Comparison of ENCODE assay signal across 8 cellular contexts in the genomic region with DNA sequence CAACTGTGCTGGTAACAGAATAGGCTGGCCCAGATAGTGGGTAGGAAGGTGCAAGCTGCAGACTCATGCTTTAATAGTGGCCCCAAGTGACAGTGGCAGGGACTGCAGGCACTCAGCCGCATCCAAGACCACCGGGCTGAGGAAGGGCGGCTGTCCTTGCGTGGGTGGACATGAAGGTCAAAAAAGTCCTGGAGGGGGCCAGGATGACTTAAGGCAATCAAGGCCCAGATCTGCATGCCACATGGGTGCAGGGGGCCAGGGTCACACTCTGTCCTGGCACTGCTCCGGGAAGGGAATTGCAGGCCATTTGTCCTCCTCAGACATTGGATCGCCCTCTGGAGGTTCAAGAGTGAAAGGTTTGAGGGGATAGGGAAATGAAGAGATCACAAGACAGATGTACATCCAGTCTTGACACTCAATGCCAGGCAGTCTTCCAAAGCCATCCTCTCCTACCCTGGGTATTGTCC. TPM values are rescaled to one million over a fixed set of nuclear protein-coding genes. Genes with fewer than 3 reads are reported as not detected.
DNase-seq lines count a peak whose midpoint lies in the region; ATAC-seq and TF ChIP-seq lines count a peak whose summit lies in the region.

No MANE protein-coding gene starts in this region.

- peak; percentile 82 for ATAC-seq in GM21723 (IDR thresholded peaks at IDR 0.05; ENCODE audit: unreplicated experiment)

- peak overlapping the region; percentile 77 for H2AFZ ChIP-seq in SU-DHL-6 (ENCODE audit: low read depth, low read length, severe bottlenecking)

- peaks cover 3% of the 10 kb centered on the region for H3K9me3 Mint-ChIP-seq in neural crest cell

- H3K27ac ChIP-seq in SU-DHL-6 (ENCODE audit: low read depth, low read length) (no peak overlapping the region), esophagus squamous epithelium (no peak overlapping the region), sigmoid colon (no peak overlapping the region)

- no peaks in the 10 kb centered on the region for H3K9me3 ChIP-seq in SU-DHL-6 (ENCODE audit: insufficient read depth, low read length)
- no peaks in the 10 kb centered on the region for H3K9me3 ChIP-seq in esophagus squamous epithelium
- H3K9me3 ChIP-seq in sigmoid colon = no peaks in the 10 kb centered on the region

- TF ChIP-seq POLR2A in esophagus squamous epithelium (IDR thresholded peaks at IDR 0.05) (no peak), sigmoid colon (IDR thresholded peaks at IDR 0.05) (no peak)

- H3K4me1 ChIP-seq in esophagus squamous epithelium (peaks cover 0 to 12% (median 3%) of the 10 kb centered on the region in 3 donors), sigmoid colon (peaks cover 0 to 10% (median 3%) of the 10 kb centered on the region in 4 donors)

- DNase-seq in NCI-H748 (lab: John Stamatoyannopoulos, UW; ENCODE audit: unreplicated experiment) = peak; percentile 25
- no peak for DNase-seq in NCI-H748 treated with DMSO at 0.1 percent for 48 hours (lab: John Stamatoyannopoulos, UW)
- peak; percentile 79 for DNase-seq in HT-29 (ENCODE audit: low spot score)
- no peak for DNase-seq in esophagus squamous epithelium (lab: John Stamatoyannopoulos, UW)
- peak; percentile 5 for DNase-seq in neural crest cell (ENCODE audit: low read depth, low spot score)
- no peak for DNase-seq in sigmoid colon

- no peak overlapping the region for H3K4me3 ChIP-seq in SU-DHL-6 (ENCODE audit: insufficient read depth, low read length, poor library complexity, severe bottlenecking)
- no peak overlapping the region for H3K4me3 ChIP-seq in esophagus squamous epithelium
- H3K4me3 ChIP-seq in sigmoid colon = no peak overlapping the region

- intact Hi-C loops in esophagus squamous epithelium (cut with DNase I) = no loop called here
- intact Hi-C loops in sigmoid colon (cut with DNase I) = no loop called here

- H3K4me2 ChIP-seq in SU-DHL-6 (ENCODE audit: low read depth, low read length, poor library complexity, severe bottlenecking) = peak overlapping the region; percentile 39

- TF ChIP-seq EP300 in sigmoid colon (IDR thresholded peaks at IDR 0.05) = no peak

- H3F3A ChIP-seq in SU-DHL-6 (ENCODE audit: insufficient read depth) = no peaks in the 10 kb centered on the region

- TF ChIP-seq CTCF in SU-DHL-6 (IDR thresholded peaks at IDR 0.05; ENCODE audit: insufficient read depth, low read length, poor library complexity, severe bottlenecking) (peak; percentile 82), esophagus squamous epithelium (IDR thresholded peaks at IDR 0.05) (peak in 4 of 6 experiments; percentile 33 to 78 (median 70)), neural crest cell (conservative IDR thresholded peaks at IDR 0.05) (peak; percentile 63), sigmoid colon (IDR thresholded peaks at IDR 0.05) (peak in 2 of 4 experiments; percentile 17 to 56)

- H3K4me3 Mint-ChIP-seq in neural crest cell = no peak overlapping the region

- no peaks in the 10 kb centered on the region for H3K27me3 ChIP-seq in SU-DHL-6 (ENCODE audit: low read length)
- no peaks in the 10 kb centered on the region for H3K27me3 ChIP-seq in esophagus squamous epithelium
- H3K27me3 ChIP-seq in sigmoid colon = no peaks in the 10 kb centered on the region

- H3K36me3 ChIP-seq in SU-DHL-6 (ENCODE audit: low read length) = no peaks in the 10 kb centered on the region
- H3K36me3 ChIP-seq in esophagus squamous epithelium = peaks cover 0 to 33% (median 0%) of the 10 kb centered on the region in 3 donors
- peaks cover 0 to 37% (median 8%) of the 10 kb centered on the region in 4 donors for H3K36me3 ChIP-seq in sigmoid colon

- H3K9me2 ChIP-seq in SU-DHL-6 (replicated peaks; ENCODE audit: insufficient read depth, low read length) = no peaks in the 10 kb centered on the region

- H4K20me1 ChIP-seq in SU-DHL-6 (ENCODE audit: low read depth, low read length) = no peaks in the 10 kb centered on the region

- H3K27me3 Mint-ChIP-seq in neural crest cell (ENCODE audit: low read depth) = no peaks in the 10 kb centered on the region

- H3K27ac Mint-ChIP-seq in neural crest cell (ENCODE audit: unreplicated experiment) = no peak overlapping the region

- 33 to 43% methylated on average over 1 to 6 of the region's 6 CpGs for WGBS in esophagus squamous epithelium, 2 donors
- 23 to 29% methylated on average over 6 of the region's 6 CpGs for WGBS in sigmoid colon, 2 donors

- H3K36me3 Mint-ChIP-seq in neural crest cell (ENCODE audit: low read depth) = peaks cover 12% of the 10 kb centered on the region

- no peaks in the 10 kb centered on the region for H3K79me2 ChIP-seq in SU-DHL-6 (ENCODE audit: insufficient read depth, low read length)

- no peaks in the 10 kb centered on the region for H3K4me1 Mint-ChIP-seq in neural crest cell

- no peak overlapping the region for H3K9ac ChIP-seq in SU-DHL-6 (ENCODE audit: low read length)

RNA-seq across cellular contexts. Expression of a gene that starts 10.4 kb away (rescaled TPM):
- total RNA-seq in HT-29 (2014; rRNA removed; shearing (Covaris generic)) = not detected in 2 replicates
- 10 to 100 TPM in 1 of 4 donors, 1 to 10 TPM in 2, under 1 TPM in 1; 0.95 to 12.6 (median 3.2) TPM for total RNA-seq in esophagus squamous epithelium
- total RNA-seq in neural crest cell = not detected in 2 replicates
- 1 to 10 TPM in 3 of 4 donors, under 1 TPM in 1; 0.81 to 5.4 (median 3.1) TPM for total RNA-seq in sigmoid colon
- polyA plus RNA-seq in sigmoid colon = 1 to 10 TPM; 3.6 to 5.5 (median 3.9) TPM

RNA-seq across cellular contexts. Expression of a gene that starts 30.4 kb away (rescaled TPM):
- total RNA-seq in HT-29 (2014; rRNA removed; shearing (Covaris generic)) = 10.2 and 10.7 TPM in 2 replicates
- total RNA-seq in esophagus squamous epithelium = 10 to 100 TPM; 11.2 to 28.7 (median 16.8) TPM
- 18.4 and 18.8 TPM in 2 replicates for total RNA-seq in neural crest cell
- 1 to 10 TPM; 5.6 to 9.1 (median 7.9) TPM for total RNA-seq in sigmoid colon
- polyA plus RNA-seq in sigmoid colon = 1 to 10 TPM; 3.0 to 8.7 (median 4.4) TPM

RNA-seq across cellular contexts. Expression of a gene that starts 46.3 kb away (rescaled TPM):
- total RNA-seq in HT-29 (2014; rRNA removed; shearing (Covaris generic)) = 1,453 and 1,505 TPM in 2 replicates
- total RNA-seq in esophagus squamous epithelium (1,000 to 10,000 TPM in 3 of 4 donors, 100 to 1,000 TPM in 1; 520 to 3,256 (median 2,293) TPM), neural crest cell (1,164 and 1,167 TPM in 2 replicates), sigmoid colon (1,000 to 10,000 TPM; 1,300 to 3,522 (median 2,686) TPM)
- polyA plus RNA-seq in sigmoid colon = 1,000 to 10,000 TPM; 3,038 to 5,166 (median 3,700) TPM

RNA-seq across cellular contexts. Expression of a gene that starts 54.2 kb away (rescaled TPM):
- 3.1 and 3.6 TPM in 2 replicates for total RNA-seq in HT-29 (2014; rRNA removed; shearing (Covaris generic))
- total RNA-seq in esophagus squamous epithelium (1 to 10 TPM; 1.1 to 5.4 (median 2.1) TPM), neural crest cell (not detected in 2 replicates), sigmoid colon (1 to 10 TPM in 2 of 4 donors, under 1 TPM in 1, not detected in 1; 0.83 to 3.2 (median 2.6) TPM)
- 1 to 10 TPM; 1.6 to 3.0 (median 2.4) TPM for polyA plus RNA-seq in sigmoid colon

Comparison
In these comparisons a context has a peak if more than half of its experiments do, and no peak if none do; other contexts are left out.
1. DNase-seq: peak in NCI-H748 (single experiment), HT-29 (single experiment) and neural crest cell (single experiment); none in NCI-H748 treated with DMSO at 0.1 percent for 48 hours (single experiment), esophagus squamous epithelium (single experiment) and sigmoid colon (single experiment).